ENCODE assay signal across 8 cellular contexts in genomic region chr16:68737730-68738590, GRCh38. TPM values are rescaled to one million over a fixed set of nuclear protein-coding genes. Genes with fewer than 3 reads are reported as not detected.
A peak's percentile ranks its signal among the peaks of the same experiment; 100 is the strongest.
DNase-seq lines count a peak whose midpoint lies in the region; ATAC-seq and TF ChIP-seq lines count a peak whose summit lies in the region.

No MANE protein-coding gene starts in this region.

- H3K4me1 Mint-ChIP-seq in CD4-positive, alpha-beta T cell (ENCODE audit: low read depth): peaks cover 4% of the 10 kb centered on the region
- H3K4me1 Mint-ChIP-seq in naive B cell: peaks cover 22 to 32% (median 24%) of the 10 kb centered on the region in 3 donors

- H3K4me1 ChIP-seq in duodenal mucosa (ENCODE audit: control insufficient read depth in 1 of 2, insufficient read depth in 2 of 2, low read length in 2 of 2): peaks cover 28 to 29% of the 10 kb centered on the region in 2 donors

- intact Hi-C loops in CD4-positive, alpha-beta T cell (cut with DNase I, micrococcal nuclease): no loop called here

- H3K9ac ChIP-seq in duodenal mucosa (ENCODE audit: low read depth in 1 of 2, low read length in 2 of 2): peak overlapping the region; percentile 81 to 88

- no peaks in the 10 kb centered on the region for H3K36me3 Mint-ChIP-seq in CD4-positive, alpha-beta T cell (ENCODE audit: low read depth)
- no peaks in the 10 kb centered on the region for H3K36me3 Mint-ChIP-seq in naive B cell

- DNase-seq in CD4-positive, alpha-beta T cell: no peak
- DNase-seq in HuH-7.5 (ENCODE audit: low spot score) (peak; percentile 76), naive B cell (no peak), cerebellum (ENCODE audit: low spot score) (no peak)

- H3K27me3 ChIP-seq in CD4-positive, alpha-beta T cell (ENCODE audit: control insufficient read depth, insufficient read depth, low read length): peaks cover 47% of the 10 kb centered on the region
- H3K27me3 ChIP-seq in duodenal mucosa (ENCODE audit: control insufficient read depth in 1 of 2, insufficient read depth in 2 of 2, low read length in 2 of 2): peaks cover 5 to 17% of the 10 kb centered on the region in 2 donors

- peak overlapping the region; percentile 67 to 82 for H3K4me3 ChIP-seq in duodenal mucosa (ENCODE audit: low read depth in 1 of 2, low read length in 2 of 2)

- no peak overlapping the region for H3K27ac ChIP-seq in CD4-positive, alpha-beta T cell (ENCODE audit: low read depth, low read length)
- peak overlapping the region; percentile 81 for H3K27ac ChIP-seq in duodenal mucosa (ENCODE audit: low read depth, low read length)

- H3K27me3 Mint-ChIP-seq in CD4-positive, alpha-beta T cell: peaks cover 59% of the 10 kb centered on the region
- peaks cover 34 to 59% (median 47%) of the 10 kb centered on the region in 3 donors for H3K27me3 Mint-ChIP-seq in naive B cell

- POLR2A ChIA-PET in CD4-positive, alpha-beta T cell (lab: Charles Lee): interaction anchor here (0.5 kb wide), 1 partner anchor 20 kb away, joined by 3 read pairs; no protein-coding TSS in a partner anchor

- CTCF ChIA-PET in CD4-positive, alpha-beta T cell (lab: Charles Lee): no interaction called here

- H3K36me3 ChIP-seq in duodenal mucosa (ENCODE audit: control insufficient read depth in 1 of 2, insufficient read depth in 2 of 2, low read length in 2 of 2): no peaks in the 10 kb centered on the region

- no peaks in the 10 kb centered on the region for H3K9me3 ChIP-seq in CD4-positive, alpha-beta T cell (ENCODE audit: control insufficient read depth, low read length)
- no peaks in the 10 kb centered on the region for H3K9me3 ChIP-seq in duodenal mucosa (ENCODE audit: control insufficient read depth in 1 of 2, low read length in 2 of 2)

- no peak for TF ChIP-seq CTCF in CD4-positive, alpha-beta T cell (IDR thresholded peaks at IDR 0.05)

- H3K9me3 Mint-ChIP-seq in CD4-positive, alpha-beta T cell: no peaks in the 10 kb centered on the region
- H3K9me3 Mint-ChIP-seq in naive B cell: peaks cover 0 to 7% (median 0%) of the 10 kb centered on the region in 7 donors

- no peak for ATAC-seq in CD4-positive, alpha-beta T cell (ENCODE audit: poor library complexity)
- ATAC-seq in naive B cell (ENCODE audit: low read depth in 2 of 2) (no peak), GM21825 (IDR thresholded peaks at IDR 0.05; ENCODE audit: unreplicated experiment) (no peak), HG02610 (IDR thresholded peaks at IDR 0.05; ENCODE audit: unreplicated experiment) (no peak), HG02798 (IDR thresholded peaks at IDR 0.05; ENCODE audit: poor library complexity, unreplicated experiment) (no peak)

- H3K27ac Mint-ChIP-seq in CD4-positive, alpha-beta T cell: no peak overlapping the region
- H3K27ac Mint-ChIP-seq in naive B cell: no peak overlapping the region

- peak overlapping the region; percentile 48 for H3K4me3 Mint-ChIP-seq in CD4-positive, alpha-beta T cell
- peak overlapping the region in 5 of 8 donors; percentile 29 to 69 (median 58) for H3K4me3 Mint-ChIP-seq in naive B cell

RNA-seq across cellular contexts. Expression of gene CDH1, which starts 0.9 kb away (rescaled TPM):
- under 1 TPM; 0.31 to 0.49 TPM for total RNA-seq in CD4-positive, alpha-beta T cell
- polyA plus RNA-seq in naive B cell (ENCODE audit: low read depth in 6 of 6): not detected
- 2.0 TPM for total RNA-seq in cerebellum
